Comparison of ENCODE assay signal across 8 cellular contexts in genomic region chr6:138772596-138773176, GRCh38. TPM values are rescaled to one million over a fixed set of nuclear protein-coding genes. Genes with fewer than 3 reads are reported as not detected.
DNase-seq lines count a peak whose midpoint lies in the region; ATAC-seq, FAIRE-seq and TF ChIP-seq lines count a peak whose summit lies in the region.

No MANE protein-coding gene starts in this region.

- no peak overlapping the region for H4K5ac ChIP-seq in H1 (ENCODE audit: insufficient read length, low read depth, low read length)

- no peak overlapping the region for H3K56ac ChIP-seq in H1 (replicated peaks; ENCODE audit: insufficient read length, low read depth, low read length)

- no peak for FAIRE-seq in H1 (lab: Jason Lieb, UNC)

- TF ChIP-seq RAD21 in H1 (IDR thresholded peaks at IDR 0.05 in 1 of 2, conservative IDR thresholded peaks at IDR 0.05 in 1 of 2; ENCODE audit: low read depth in 2 of 2, low read length in 2 of 2): no peak

- H2AK5ac ChIP-seq in H1 (ENCODE audit: low read depth, low read length): no peak overlapping the region

- H3K4me2 ChIP-seq in OCI-LY1 (ENCODE audit: low read length) (peak overlapping the region; percentile 79), H1 (ENCODE audit: insufficient read depth in 1 of 2, low read depth in 2 of 2, low read length in 2 of 2) (peak overlapping the region; percentile 61 to 85)

- intact Hi-C loops in ovary (cut with DNase I): no loop called here

- H3K27me3 ChIP-seq in OCI-LY1 (ENCODE audit: insufficient read depth, low read length) (no peaks in the 10 kb centered on the region), H1 (replicated peaks in 1 of 4; ENCODE audit: control insufficient read depth in 3 of 4, extremely low read depth in 1 of 4, insufficient read depth in 3 of 4, low read length in 3 of 4) (no peaks in the 10 kb centered on the region), ovary (no peaks in the 10 kb centered on the region)

- peaks cover 3% of the 10 kb centered on the region; the same call in 1 of the 2 replicates for H3K23me2 ChIP-seq in H1 (ENCODE audit: low read depth, low read length)

- H3K9me3 ChIP-seq in OCI-LY1 (ENCODE audit: low read length) (no peaks in the 10 kb centered on the region), H1 (ENCODE audit: insufficient read depth in 2 of 2, low read depth in 1 of 2, low read length in 1 of 2) (no peaks in the 10 kb centered on the region), ovary (no peaks in the 10 kb centered on the region)

- H2BK20ac ChIP-seq in H1 (ENCODE audit: low read length): no peak overlapping the region

- 0 out of 2 replicates have a peak overlapping the region, but pooled peaks have one; percentile 0 for H3K18ac ChIP-seq in H1 (ENCODE audit: extremely low read depth, low read length)

- no peak overlapping the region for H4K8ac ChIP-seq in H1 (ENCODE audit: extremely low read depth, insufficient read depth, low read length)

- no peak overlapping the region for H2BK12ac ChIP-seq in H1 (ENCODE audit: low read depth, low read length)

- TF ChIP-seq CTCF in OCI-LY1 (IDR thresholded peaks at IDR 0.05; ENCODE audit: low read length) (no peak), H1 (IDR thresholded peaks at IDR 0.05; ENCODE audit: control extremely low read depth in 1 of 3, insufficient read depth in 1 of 3, low read depth in 1 of 3, low read length in 3 of 3) (no peak), ovary (IDR thresholded peaks at IDR 0.05) (no peak)

- H3K4ac ChIP-seq in H1 (replicated peaks; ENCODE audit: insufficient read length, low read depth, low read length): no peak overlapping the region

- POLR2A ChIA-PET in H1 (lab: Charles Lee; ENCODE audit: partially characterized antibody): interaction anchor here (0.6 to 1.7 kb wide), 8 partner anchors 10 to 521 kb away, joined by 3 to 8 read pairs (median 4); no protein-coding TSS in a partner anchor

- DNase-seq in SHP77 (lab: John Stamatoyannopoulos, UW) (peak; percentile 46 to 53), SHP77 treated with DMSO at 0.1 percent for 48 hours (lab: John Stamatoyannopoulos, UW) (no peak), H1 (ENCODE audit: low read depth in 1 of 2, low spot score in 2 of 2) (no peak), ovary (no peak), activated gamma-delta T cell (lab: John Stamatoyannopoulos, UW) (no peak)

- no peaks in the 10 kb centered on the region for H3K79me2 ChIP-seq in OCI-LY1 (ENCODE audit: insufficient read depth, low read length)
- no peaks in the 10 kb centered on the region for H3K79me2 ChIP-seq in H1 (ENCODE audit: control insufficient read depth in 1 of 2, insufficient read depth in 2 of 2, low read length in 2 of 2)

- H2BK15ac ChIP-seq in H1 (ENCODE audit: low read length): no peak overlapping the region

- H3K9ac ChIP-seq in OCI-LY1 (ENCODE audit: low read length): peak overlapping the region; percentile 87
- H3K9ac ChIP-seq in H1 (replicated peaks in 1 of 4; ENCODE audit: extremely low read depth in 1 of 4, low read depth in 3 of 4, low read length in 3 of 4): peak overlapping the region; percentile 75 to 88 (median 80)

- H2BK5ac ChIP-seq in H1 (ENCODE audit: low read depth, low read length): no peak overlapping the region

- H3K4me1 ChIP-seq in OCI-LY1 (ENCODE audit: insufficient read depth, low read length, severe bottlenecking) (peaks cover 20% of the 10 kb centered on the region), H1 (replicated peaks in 1 of 4; ENCODE audit: control insufficient read depth in 3 of 4, insufficient read depth in 4 of 4, low read length in 3 of 4) (no peaks in the 10 kb centered on the region), ovary (ENCODE audit: insufficient read depth) (peaks cover 3% of the 10 kb centered on the region)

- H3K36me3 ChIP-seq in OCI-LY1 (ENCODE audit: insufficient read depth, low read length) (no peaks in the 10 kb centered on the region), H1 (ENCODE audit: control insufficient read depth in 2 of 4, insufficient read depth in 4 of 4, low read length in 3 of 4) (no peaks in the 10 kb centered on the region), ovary (no peaks in the 10 kb centered on the region)

- no peak overlapping the region for H4K91ac ChIP-seq in H1 (replicated peaks; ENCODE audit: insufficient read length, low read length)

- TF ChIP-seq EP300 in H1 (IDR thresholded peaks at IDR 0.05; ENCODE audit: borderline replicate concordance in 1 of 2, low read depth in 2 of 2, low read length in 2 of 2) (no peak), ovary (IDR thresholded peaks at IDR 0.05) (no peak)

- H3K4me3 ChIP-seq in OCI-LY1 (ENCODE audit: low read depth, low read length, poor library complexity, severe bottlenecking) (peak overlapping the region; percentile 95), H1 (ENCODE audit: extremely low read depth in 1 of 4, insufficient read depth in 2 of 4, low read depth in 3 of 4, low read length in 4 of 4) (peak overlapping the region; percentile 77 to 96 (median 88)), ovary (peak overlapping the region; percentile 71)

- CTCF ChIA-PET in H1 (lab: Charles Lee; ENCODE audit: partially characterized antibody): interaction anchor here (0.6 to 1.1 kb wide), 6 partner anchors 14 to 1268 kb away, joined by 3 to 4 read pairs (median 3); no protein-coding TSS in a partner anchor

- TF ChIP-seq POLR2A in H1 (IDR thresholded peaks at IDR 0.05; ENCODE audit: control extremely low read depth in 1 of 2, low read depth in 2 of 2, low read length in 2 of 2) (no peak), ovary (IDR thresholded peaks at IDR 0.05) (no peak)

- no peak overlapping the region for H3K14ac ChIP-seq in H1 (ENCODE audit: insufficient read length)

- H3K9me2 ChIP-seq in OCI-LY1 (ENCODE audit: low read depth, low read length): no peaks in the 10 kb centered on the region

- H3K27ac ChIP-seq in OCI-LY1 (ENCODE audit: low read depth, low read length, poor library complexity, severe bottlenecking): peak overlapping the region; percentile 92
- peak overlapping the region; percentile 78 for H3K27ac ChIP-seq in H1 (ENCODE audit: low read depth, low read length)
- peak overlapping the region in 1 of 2 donors; percentile 91 for H3K27ac ChIP-seq in ovary

- H2BK120ac ChIP-seq in H1 (replicated peaks; ENCODE audit: low read depth, low read length): no peak overlapping the region

- peak overlapping the region; percentile 17; the same call in 1 of the 2 replicates for H2AFZ ChIP-seq in OCI-LY1 (ENCODE audit: low read length)
- H2AFZ ChIP-seq in H1 (ENCODE audit: low read length): peak overlapping the region; percentile 91

- 28% methylated on average over 8 of the region's 8 CpGs; no CpG with 5 or more reads in 1 of the 2 experiments for WGBS in H1 (ENCODE audit: extremely low coverage in 1 of 2, insufficient coverage in 1 of 2, insufficient read length in 1 of 2, insufficient replicate concordance in 2 of 2, low coverage in 1 of 2, low lambda C conversion rate in 2 of 2, missing lambda C conversion rate in 1 of 2), 2 experiments
- WGBS in ovary, 3 donors: 9 to 14% (median 10%) methylated on average over 8 of the region's 8 CpGs

- H3K23ac ChIP-seq in H1 (ENCODE audit: insufficient read length): no peak overlapping the region

- ATAC-seq in HG03565 (IDR thresholded peaks at IDR 0.05; ENCODE audit: unreplicated experiment) (no peak), HG03460 (IDR thresholded peaks at IDR 0.05; ENCODE audit: unreplicated experiment) (no peak)

- no peaks in the 10 kb centered on the region for H3F3A ChIP-seq in OCI-LY1 (ENCODE audit: insufficient read depth, low read length)

- H3K79me1 ChIP-seq in H1 (ENCODE audit: low read depth, low read length): no peaks in the 10 kb centered on the region

- no peaks in the 10 kb centered on the region for H4K20me1 ChIP-seq in OCI-LY1 (ENCODE audit: insufficient read depth, low read length)
- no peaks in the 10 kb centered on the region for H4K20me1 ChIP-seq in H1 (replicated peaks in 1 of 2; ENCODE audit: control insufficient read depth in 1 of 2, insufficient read depth in 2 of 2, low read length in 2 of 2)

TF ChIP-seq in H1, 55 proteins besides CTCF, POLR2A, EP300 and RAD21:
- no peak for TF ChIP-seq KDM4A (IDR thresholded peaks at IDR 0.05; ENCODE audit: low read depth, low read length, severe bottlenecking)
- no peak for TF ChIP-seq TBP (IDR thresholded peaks at IDR 0.05; ENCODE audit: low read depth, low read length)
- TF ChIP-seq KDM1A (IDR thresholded peaks at IDR 0.05; ENCODE audit: borderline replicate concordance, low read length): no peak
- TF ChIP-seq JUND (IDR thresholded peaks at IDR 0.05; ENCODE audit: low read length): no peak
- TF ChIP-seq BCL11A (IDR thresholded peaks at IDR 0.05; ENCODE audit: low read depth in 2 of 2, low read length in 2 of 2): no peak
- TF ChIP-seq POU5F1 (IDR thresholded peaks at IDR 0.05; ENCODE audit: low read depth, low read length): no peak
- TF ChIP-seq MAX (IDR thresholded peaks at IDR 0.05): no peak
- TF ChIP-seq EGR1 (IDR thresholded peaks at IDR 0.05; ENCODE audit: borderline replicate concordance, low read depth, low read length): no peak

RNA-seq across cellular contexts. Expression of gene CCDC28A, which starts 0.9 kb away (rescaled TPM):
- 12.1 and 13.6 TPM in 2 replicates for total RNA-seq in H1 (2021; fragmentation: NEBNext Ultra II Directional; extraction: Animal tissue kit (Norgen Biotek cat#: 25700))
- polyA plus RNA-seq in H1 (2011; rRNA removed) (4.7 and 9.6 TPM in 2 replicates), ovary (10 to 100 TPM; 25.3 to 26.8 TPM)
- polyA plus RNA-seq in H1 (2011; cell fraction: cytosol; rRNA removed): 10.2 TPM
- polyA plus RNA-seq in H1 (2011; cell fraction: nucleus; rRNA removed): 1.6 TPM
- polyA plus RNA-seq in H1 (2012, experiment 1 of 2): 10.7 to 17.1 TPM (median 11.4 TPM) in 4 replicates
- 3.0 TPM for polyA plus RNA-seq in H1 (2012, experiment 2 of 2)
- 10.3 TPM for polyA plus RNA-seq in H1 (2013, experiment 1 of 2)
- 10.0 TPM for polyA plus RNA-seq in H1 (2013, experiment 2 of 2)
- 2.1 and 6.1 TPM in 2 replicates for polyA minus RNA-seq in H1 (2011; rRNA and poly(A)+ RNA removed)
- 3.7 TPM for polyA minus RNA-seq in H1 (2011; cell fraction: cytosol; rRNA and poly(A)+ RNA removed)
- 2.1 TPM for polyA minus RNA-seq in H1 (2011; cell fraction: nucleus; rRNA and poly(A)+ RNA removed)
- 10 to 100 TPM in 4 of 7 donors, 1 to 10 TPM in 3; 6.4 to 23.9 (median 10.3) TPM for total RNA-seq in ovary

RNA-seq across cellular contexts. Expression of gene ECT2L, which starts 23.2 kb away (rescaled TPM):
- total RNA-seq in H1 (2021; fragmentation: NEBNext Ultra II Directional; extraction: Animal tissue kit (Norgen Biotek cat#: 25700)): not detected in 2 replicates
- polyA plus RNA-seq in H1 (2011; rRNA removed): not detected in 2 replicates
- polyA plus RNA-seq in H1 (2011; cell fraction: cytosol; rRNA removed): not detected
- not detected for polyA plus RNA-seq in H1 (2011; cell fraction: nucleus; rRNA removed)
- 0.04 to 0.08 TPM in 2 of 4 replicates, not detected in the others for polyA plus RNA-seq in H1 (2012, experiment 1 of 2)
- polyA plus RNA-seq in H1 (2012, experiment 2 of 2): not detected
- not detected for polyA plus RNA-seq in H1 (2013, experiment 1 of 2)
- not detected for polyA plus RNA-seq in H1 (2013, experiment 2 of 2)
- polyA minus RNA-seq in H1 (2011; rRNA and poly(A)+ RNA removed): not detected in 2 replicates
- not detected for polyA minus RNA-seq in H1 (2011; cell fraction: cytosol; rRNA and poly(A)+ RNA removed)
- not detected for polyA minus RNA-seq in H1 (2011; cell fraction: nucleus; rRNA and poly(A)+ RNA removed)
- total RNA-seq in ovary: 1 to 10 TPM in 2 of 7 donors, under 1 TPM in 5; 0.05 to 6.8 (median 0.27) TPM
- polyA plus RNA-seq in ovary: under 1 TPM; 0.05 to 0.17 TPM

Comparison
In these comparisons a context has a peak if more than half of its experiments do, and no peak if none do; other contexts are left out.
1. DNase-seq: peak in SHP77 (2 of 2); none in SHP77 treated with DMSO at 0.1 percent for 48 hours (single experiment), H1 (0 of 2), ovary (0 of 5) and activated gamma-delta T cell (single experiment).
2. Peak in every context shown above with its lines, with median percentiles within 50 percentile points of each other: H3K4me3 ChIP-seq.